Comparison of ENCODE assay signal across 17 cellular contexts in the genomic region with DNA sequence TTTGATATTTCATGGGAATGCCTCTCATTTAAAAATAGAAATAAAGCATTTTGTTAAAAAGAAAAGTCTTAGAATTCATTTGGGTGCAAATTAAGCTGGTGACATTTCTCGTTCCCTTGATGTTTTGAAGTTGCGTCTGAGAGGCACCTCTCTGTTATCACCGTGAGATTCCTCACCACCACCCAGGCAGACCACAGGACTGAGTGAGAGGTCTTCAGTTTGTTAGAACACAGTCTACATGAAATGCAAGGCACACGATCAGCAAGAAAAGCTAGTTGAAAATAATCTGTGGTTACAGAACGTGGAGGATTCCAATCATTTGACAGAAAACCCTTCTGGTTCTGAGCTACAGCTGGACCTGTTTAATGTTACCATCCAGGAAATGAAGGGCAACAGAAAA.
A peak's percentile ranks its signal among the peaks of the same experiment; 100 is the strongest.
DNase-seq lines count a peak whose midpoint lies in the region; ATAC-seq and TF ChIP-seq lines count a peak whose summit lies in the region.
"Had no signal": no experiment of that assay in that cellular context is flagged by ENCODE, and none has a peak within 500 bp of the region (broad histone marks: within the 10 kb centered on the region; RNA-seq: fewer than 3 reads in every experiment).

No MANE protein-coding gene starts in this region.

- H3K9ac ChIP-seq in DND-41 (ENCODE audit: low read depth, low read length) (no peak overlapping the region), neural progenitor cell (no peak overlapping the region)
- H3K9ac ChIP-seq: BLaER1 treated with 17β-estradiol and CSF1 and Interleukin-3, amounts not matched to agents 10 nM and 100 nM had no signal

- H3K9me3 ChIP-seq in DND-41 (ENCODE audit: insufficient read depth, low read length, severe bottlenecking) (no peaks in the 10 kb centered on the region), neural progenitor cell (ENCODE audit: low read depth) (no peaks in the 10 kb centered on the region)
- H3K9me3 ChIP-seq: A549 had no signal

- H3K36me3 Mint-ChIP-seq in activated T-cell treated with anti-CD3 and anti-CD28 coated beads, Interleukin-2, amount 50 U/mL, for 72 hours (ENCODE audit: insufficient read depth in 2 of 2): no peaks in the 10 kb centered on the region
- no peaks in the 10 kb centered on the region for H3K36me3 Mint-ChIP-seq in activated naive CD8-positive, alpha-beta T cell treated with anti-CD3 and anti-CD28 coated beads, Interleukin-2, amount 50 U/mL, for 24 hours (ENCODE audit: low read depth)
- no peaks in the 10 kb centered on the region for H3K36me3 Mint-ChIP-seq in neural progenitor cell

- no peak for DNase-seq in activated T-cell treated with anti-CD3 and anti-CD28 coated beads, Interleukin-2, amount 50 U/mL, for 72 hours
- DNase-seq in activated T-cell treated with anti-CD3 and anti-CD28 coated beads, Interleukin-2, amount 50 U/mL, for 48 hours: no peak
- DNase-seq in DND-41 (peak; percentile 53), neural progenitor cell (ENCODE audit: low spot score) (no peak), DMS153 (lab: John Stamatoyannopoulos, UW) (no peak)
- DNase-seq in activated naive CD8-positive, alpha-beta T cell treated with anti-CD3 and anti-CD28 coated beads, Interleukin-2, amount 50 U/mL, for 24 hours: no peak
- DNase-seq: COR-L47, KG1, NCI-H1048, NCI-H1436 treated with DMSO at 0.1 percent for 48 hours, NCI-H2081, NCI-H774, PC-3 had no signal

- no peak overlapping the region for H3K4me3 ChIP-seq in DND-41 (ENCODE audit: low read depth in 1 of 2, low read length in 2 of 2)
- H3K4me3 ChIP-seq in neural progenitor cell: no peak overlapping the region
- H3K4me3 ChIP-seq: A549; BLaER1 treated with 17β-estradiol and CSF1 and Interleukin-3, amounts not matched to agents 10 nM and 100 nM had no signal

- peak overlapping the region; percentile 29 to 69 for H3K4me3 Mint-ChIP-seq in activated T-cell treated with anti-CD3 and anti-CD28 coated beads, Interleukin-2, amount 50 U/mL, for 72 hours
- H3K4me3 Mint-ChIP-seq in activated naive CD8-positive, alpha-beta T cell treated with anti-CD3 and anti-CD28 coated beads, Interleukin-2, amount 50 U/mL, for 24 hours: peak overlapping the region; percentile 68
- no peak overlapping the region for H3K4me3 Mint-ChIP-seq in neural progenitor cell

- peak; percentile 39 to 50 for ATAC-seq in activated T-cell treated with anti-CD3 and anti-CD28 coated beads, Interleukin-2, amount 50 U/mL, for 72 hours (replicated peaks in 1 of 2)
- peak; percentile 93 for ATAC-seq in DND-41 (ENCODE audit: insufficient read depth, low read depth)
- peak; percentile 68 for ATAC-seq in activated naive CD8-positive, alpha-beta T cell treated with anti-CD3 and anti-CD28 coated beads, Interleukin-2, amount 50 U/mL, for 24 hours
- no peak for ATAC-seq in GM19023 (IDR thresholded peaks at IDR 0.05; ENCODE audit: unreplicated experiment)
- ATAC-seq in HG03565 (IDR thresholded peaks at IDR 0.05; ENCODE audit: unreplicated experiment): no peak
- ATAC-seq: A549, PC-3 had no signal

- peak overlapping the region; percentile 17 for H3K27ac Mint-ChIP-seq in activated T-cell treated with anti-CD3 and anti-CD28 coated beads, Interleukin-2, amount 50 U/mL, for 72 hours
- H3K27ac Mint-ChIP-seq in activated naive CD8-positive, alpha-beta T cell treated with anti-CD3 and anti-CD28 coated beads, Interleukin-2, amount 50 U/mL, for 24 hours: peak overlapping the region; percentile 76
- H3K27ac Mint-ChIP-seq in neural progenitor cell: no peak overlapping the region

- H3K27ac ChIP-seq in DND-41 (ENCODE audit: low read length) (no peak overlapping the region), neural progenitor cell (no peak overlapping the region)
- H3K27ac ChIP-seq: A549; BLaER1 treated with 17β-estradiol and CSF1 and Interleukin-3, amounts not matched to agents 10 nM and 100 nM had no signal

- H3F3A ChIP-seq in neural progenitor cell (ENCODE audit: low read depth): no peaks in the 10 kb centered on the region

- H3K79me2 ChIP-seq in DND-41 (ENCODE audit: insufficient read depth, low read length) (no peaks in the 10 kb centered on the region), neural progenitor cell (ENCODE audit: low read depth) (no peaks in the 10 kb centered on the region)

- H3K4me1 ChIP-seq in DND-41 (ENCODE audit: insufficient read depth, low read length) (peaks cover 18% of the 10 kb centered on the region), neural progenitor cell (peaks cover 10% of the 10 kb centered on the region)
- H3K4me1 ChIP-seq: A549 had no signal

- no peaks in the 10 kb centered on the region for H3K9me3 Mint-ChIP-seq in activated T-cell treated with anti-CD3 and anti-CD28 coated beads, Interleukin-2, amount 50 U/mL, for 72 hours
- no peaks in the 10 kb centered on the region for H3K9me3 Mint-ChIP-seq in activated naive CD8-positive, alpha-beta T cell treated with anti-CD3 and anti-CD28 coated beads, Interleukin-2, amount 50 U/mL, for 24 hours
- H3K9me3 Mint-ChIP-seq in neural progenitor cell: peaks cover 2% of the 10 kb centered on the region

- no peaks in the 10 kb centered on the region for H4K20me1 ChIP-seq in DND-41 (ENCODE audit: insufficient read depth, low read length)
- no peaks in the 10 kb centered on the region for H4K20me1 ChIP-seq in neural progenitor cell (ENCODE audit: low read depth)
- H4K20me1 ChIP-seq: BLaER1 treated with 17β-estradiol and CSF1 and Interleukin-3, amounts not matched to agents 10 nM and 100 nM had no signal

- H3K36me3 ChIP-seq in DND-41 (ENCODE audit: insufficient read depth, low read length) (no peaks in the 10 kb centered on the region), neural progenitor cell (peaks cover 4% of the 10 kb centered on the region)
- H3K36me3 ChIP-seq: BLaER1 treated with 17β-estradiol and CSF1 and Interleukin-3, amounts not matched to agents 10 nM and 100 nM had no signal

- peaks cover 38% of the 10 kb centered on the region for H3K4me1 Mint-ChIP-seq in activated T-cell treated with anti-CD3 and anti-CD28 coated beads, Interleukin-2, amount 50 U/mL, for 72 hours (ENCODE audit: low read depth)
- peaks cover 26% of the 10 kb centered on the region for H3K4me1 Mint-ChIP-seq in activated naive CD8-positive, alpha-beta T cell treated with anti-CD3 and anti-CD28 coated beads, Interleukin-2, amount 50 U/mL, for 24 hours
- peaks cover 5% of the 10 kb centered on the region for H3K4me1 Mint-ChIP-seq in neural progenitor cell

- peak overlapping the region; percentile 33; the same call in 1 of the 2 replicates for H3K4me2 ChIP-seq in DND-41 (ENCODE audit: insufficient read depth, low read length)
- peak overlapping the region; percentile 38 for H3K4me2 ChIP-seq in neural progenitor cell
- H3K4me2 ChIP-seq: A549; BLaER1 treated with 17β-estradiol and CSF1 and Interleukin-3, amounts not matched to agents 10 nM and 100 nM had no signal

- no peaks in the 10 kb centered on the region for H3K27me3 Mint-ChIP-seq in activated T-cell treated with anti-CD3 and anti-CD28 coated beads, Interleukin-2, amount 50 U/mL, for 72 hours (ENCODE audit: low read depth)
- H3K27me3 Mint-ChIP-seq in activated naive CD8-positive, alpha-beta T cell treated with anti-CD3 and anti-CD28 coated beads, Interleukin-2, amount 50 U/mL, for 24 hours: no peaks in the 10 kb centered on the region
- H3K27me3 Mint-ChIP-seq in neural progenitor cell (ENCODE audit: insufficient read depth, low read depth): no peaks in the 10 kb centered on the region

- no peaks in the 10 kb centered on the region for H3K27me3 ChIP-seq in DND-41 (ENCODE audit: insufficient read depth, low read length, poor library complexity)
- no peaks in the 10 kb centered on the region for H3K27me3 ChIP-seq in neural progenitor cell
- H3K27me3 ChIP-seq: BLaER1 treated with 17β-estradiol and CSF1 and Interleukin-3, amounts not matched to agents 10 nM and 100 nM had no signal

- TF ChIP-seq CTCF in DND-41 (IDR thresholded peaks at IDR 0.05; ENCODE audit: borderline replicate concordance, extremely low read depth, low read length, poor library complexity, severe bottlenecking) (no peak), neural progenitor cell (IDR thresholded peaks at IDR 0.05) (no peak)

- H2AFZ ChIP-seq in DND-41 (ENCODE audit: low read depth, low read length) (peak overlapping the region; percentile 36; the same call in 1 of the 2 replicates), neural progenitor cell (replicated peaks) (no peak overlapping the region)

Comparison
In these comparisons a context has a peak if more than half of its experiments do, and no peak if none do; other contexts are left out.
1. ATAC-seq: peak in activated T-cell treated with anti-CD3 and anti-CD28 coated beads, Interleukin-2, amount 50 U/mL, for 72 hours (2 of 2), DND-41 (single experiment) and activated naive CD8-positive, alpha-beta T cell treated with anti-CD3 and anti-CD28 coated beads, Interleukin-2, amount 50 U/mL, for 24 hours (single experiment); none in GM19023 (single experiment) and HG03565 (single experiment).